In genomic region chr13:27449936-27450828, GRCh38 we compare ENCODE assay signal across 8 cellular contexts. TPM values are rescaled to one million over a fixed set of nuclear protein-coding genes. Genes with fewer than 3 reads are reported as not detected.
DNase-seq lines count a peak whose midpoint lies in the region; ATAC-seq and TF ChIP-seq lines count a peak whose summit lies in the region.

TSS of gene MTIF3 (minus strand) at chr13:27450564. CDS start at chr13:27440448, 10,116 bp downstream.

- H3K4me1 ChIP-seq in right atrium auricular region (peaks cover 0 to 37% of the 10 kb centered on the region in 2 donors), uterus (no peaks in the 10 kb centered on the region)

- ATAC-seq in GM18498 (IDR thresholded peaks at IDR 0.05; ENCODE audit: unreplicated experiment), result peak; percentile 89
- ATAC-seq in HG02938 (IDR thresholded peaks at IDR 0.05; ENCODE audit: unreplicated experiment), result peak; percentile 82

- H3K36me3 ChIP-seq in right atrium auricular region (no peaks in the 10 kb centered on the region), uterus (no peaks in the 10 kb centered on the region)

- peak; percentile 76 to 86 for DNase-seq in NCI-H187 (lab: John Stamatoyannopoulos, UW)
- DNase-seq in T-helper 2 cell, result peak; percentile 89 to 99 (median 96)
- peak; percentile 55 to 94 (median 87) for DNase-seq in anterior cingulate cortex (lab: John Stamatoyannopoulos, UW)
- peak; percentile 95 for DNase-seq in right atrium auricular region (ENCODE audit: low spot score)
- DNase-seq in pulmonary artery endothelial cell (ENCODE audit: low read depth, low spot score), result peak; percentile 78
- peak; percentile 94 to 95 for DNase-seq in uterus

- peak in 1 of 2 donors; percentile 24 for TF ChIP-seq CTCF in right atrium auricular region (IDR thresholded peaks at IDR 0.05)
- peak in 2 of 4 experiments; percentile 12 to 14 for TF ChIP-seq CTCF in uterus (IDR thresholded peaks at IDR 0.05)

- intact Hi-C loops in uterus (cut with DNase I; ENCODE audit: low total_unique reads), result no loop called here

- H3K27ac ChIP-seq in right atrium auricular region (peak within 1 kb of the TSS; percentile 98 to 99), uterus (peak within 1 kb of the TSS; percentile 95 to 97)

- H3K4me3 ChIP-seq in right atrium auricular region, result peak within 1 kb of the TSS; percentile 79 to 95
- peak within 1 kb of the TSS; percentile 74 to 91 for H3K4me3 ChIP-seq in uterus

- no peaks in the 10 kb centered on the region for H3K9me3 ChIP-seq in right atrium auricular region
- H3K9me3 ChIP-seq in uterus, result no peaks in the 10 kb centered on the region

- H3K27me3 ChIP-seq in right atrium auricular region (no peaks in the 10 kb centered on the region), uterus (no peaks in the 10 kb centered on the region)

- TF ChIP-seq POLR2A in uterus (IDR thresholded peaks at IDR 0.05), result peak; percentile 61 to 74

RNA-seq across cellular contexts. Expression of gene MTIF3, which starts in this region (rescaled TPM):
- total RNA-seq in right atrium auricular region, result 100 to 1,000 TPM; 113 to 252 TPM
- total RNA-seq in pulmonary artery endothelial cell, result 48.7 and 58.0 TPM in 2 replicates
- 100 to 1,000 TPM in 1 of 4 donors, 10 to 100 TPM in 3; 14.6 to 102 (median 40.0) TPM for total RNA-seq in uterus

Comparison
In these comparisons a context has a peak if more than half of its experiments do, and no peak if none do; other contexts are left out.
1. Peak in every context shown above with its lines: DNase-seq, ATAC-seq, H3K4me3 ChIP-seq and H3K27ac ChIP-seq.